24 cellular contexts compared by ENCODE assay signal in genomic region chr9:121685146-121685794, GRCh38.
"Had no signal": no experiment of that assay in that cellular context is flagged by ENCODE, and none has a peak within 500 bp of the region (broad histone marks: within the 10 kb centered on the region; RNA-seq: fewer than 3 reads in every experiment).

No MANE protein-coding gene starts in this region.

- H2AFZ ChIP-seq: parathyroid adenoma had no signal

- H3K9me3 ChIP-seq: left lung, mucosa of descending colon, prostate gland, tibial nerve, upper lobe of left lung had no signal

- H3K36me3 ChIP-seq: left lung, prostate gland, tibial nerve had no signal

- ATAC-seq: mucosa of descending colon; naive thymus-derived CD4-positive, alpha-beta T cell; natural killer cell treated with Interleukin-12 subunit alpha and Interleukin-12 subunit beta and Interleukin-15 and Interleukin-18, amount 100 ng/mL, for 72 hours; sciatic nerve; stimulated activated memory B cell treated with anti-CD40 and anti-IgM and Interleukin-4, amounts not matched to agents 10 μg/mL and 1 μg/mL and 100 μg/mL, for 72 hours; stimulated activated naive CD8-positive, alpha-beta T cell treated with anti-CD3 and anti-CD28 coated beads, Interleukin-15, amount 100 ng/mL, for 72 hours had no signal

- H3K4me1 Mint-ChIP-seq: immature natural killer cell; stimulated activated naive CD8-positive, alpha-beta T cell treated with anti-CD3 and anti-CD28 coated beads, Interleukin-15, amount 100 ng/mL, for 72 hours had no signal

- H3K4me1 ChIP-seq: parathyroid adenoma, prostate gland had no signal

- H3K36me3 Mint-ChIP-seq: immature natural killer cell; naive thymus-derived CD4-positive, alpha-beta T cell; natural killer cell treated with Interleukin-12 subunit alpha and Interleukin-12 subunit beta and Interleukin-15 and Interleukin-18, amount 100 ng/mL, for 72 hours; stimulated activated memory B cell treated with anti-CD40 and anti-IgM and Interleukin-4, amounts not matched to agents 10 μg/mL and 1 μg/mL and 100 μg/mL, for 72 hours had no signal

- DNase-seq: hippocampal formation; immature natural killer cell; left colon; midbrain; naive thymus-derived CD4-positive, alpha-beta T cell; retina; right cardiac atrium; stimulated activated CD4-positive, alpha-beta T cell treated with anti-CD3 and anti-CD28 coated beads, Interleukin-4, amount 100 ng/mL, for 24 hours; stimulated activated naive CD4-positive, alpha-beta T cell treated with Interleukin-2 at 50 U/mL for 16 hours; stimulated activated naive CD8-positive, alpha-beta T cell treated with anti-CD3 and anti-CD28 coated beads, Interleukin-15, amount 100 ng/mL, for 72 hours had no signal

- H3K4me3 ChIP-seq: left lung, lung, mucosa of descending colon, prostate gland, skin epidermis, tibial nerve, upper lobe of left lung had no signal

- H3K27me3 ChIP-seq: left lung, tibial nerve, upper lobe of left lung had no signal

- H3K9me3 Mint-ChIP-seq: immature natural killer cell; natural killer cell treated with Interleukin-12 subunit alpha and Interleukin-12 subunit beta and Interleukin-15 and Interleukin-18, amount 100 ng/mL, for 72 hours; stimulated activated memory B cell treated with anti-CD40 and anti-IgM and Interleukin-4, amounts not matched to agents 10 μg/mL and 1 μg/mL and 100 μg/mL, for 72 hours; stimulated activated naive CD8-positive, alpha-beta T cell treated with anti-CD3 and anti-CD28 coated beads, Interleukin-15, amount 100 ng/mL, for 72 hours had no signal

- H3K27ac Mint-ChIP-seq: immature natural killer cell; naive thymus-derived CD4-positive, alpha-beta T cell; natural killer cell treated with Interleukin-12 subunit alpha and Interleukin-12 subunit beta and Interleukin-15 and Interleukin-18, amount 100 ng/mL, for 72 hours; stimulated activated memory B cell treated with anti-CD40 and anti-IgM and Interleukin-4, amounts not matched to agents 10 μg/mL and 1 μg/mL and 100 μg/mL, for 72 hours had no signal

- H3K79me2 ChIP-seq: parathyroid adenoma had no signal

- H3K4me3 Mint-ChIP-seq: immature natural killer cell; naive thymus-derived CD4-positive, alpha-beta T cell; natural killer cell treated with Interleukin-12 subunit alpha and Interleukin-12 subunit beta and Interleukin-15 and Interleukin-18, amount 100 ng/mL, for 72 hours; stimulated activated memory B cell treated with anti-CD40 and anti-IgM and Interleukin-4, amounts not matched to agents 10 μg/mL and 1 μg/mL and 100 μg/mL, for 72 hours; stimulated activated naive CD8-positive, alpha-beta T cell treated with anti-CD3 and anti-CD28 coated beads, Interleukin-15, amount 100 ng/mL, for 72 hours had no signal

- FAIRE-seq: islet of Langerhans, kidney, urothelium cell line had no signal

- H3K9ac ChIP-seq: parathyroid adenoma had no signal

- H3K27ac ChIP-seq: left lung, parathyroid adenoma, prostate gland, skin epidermis, tibial nerve, upper lobe of left lung had no signal
